1 cellular context compared by ENCODE assay signal in the genomic region with DNA sequence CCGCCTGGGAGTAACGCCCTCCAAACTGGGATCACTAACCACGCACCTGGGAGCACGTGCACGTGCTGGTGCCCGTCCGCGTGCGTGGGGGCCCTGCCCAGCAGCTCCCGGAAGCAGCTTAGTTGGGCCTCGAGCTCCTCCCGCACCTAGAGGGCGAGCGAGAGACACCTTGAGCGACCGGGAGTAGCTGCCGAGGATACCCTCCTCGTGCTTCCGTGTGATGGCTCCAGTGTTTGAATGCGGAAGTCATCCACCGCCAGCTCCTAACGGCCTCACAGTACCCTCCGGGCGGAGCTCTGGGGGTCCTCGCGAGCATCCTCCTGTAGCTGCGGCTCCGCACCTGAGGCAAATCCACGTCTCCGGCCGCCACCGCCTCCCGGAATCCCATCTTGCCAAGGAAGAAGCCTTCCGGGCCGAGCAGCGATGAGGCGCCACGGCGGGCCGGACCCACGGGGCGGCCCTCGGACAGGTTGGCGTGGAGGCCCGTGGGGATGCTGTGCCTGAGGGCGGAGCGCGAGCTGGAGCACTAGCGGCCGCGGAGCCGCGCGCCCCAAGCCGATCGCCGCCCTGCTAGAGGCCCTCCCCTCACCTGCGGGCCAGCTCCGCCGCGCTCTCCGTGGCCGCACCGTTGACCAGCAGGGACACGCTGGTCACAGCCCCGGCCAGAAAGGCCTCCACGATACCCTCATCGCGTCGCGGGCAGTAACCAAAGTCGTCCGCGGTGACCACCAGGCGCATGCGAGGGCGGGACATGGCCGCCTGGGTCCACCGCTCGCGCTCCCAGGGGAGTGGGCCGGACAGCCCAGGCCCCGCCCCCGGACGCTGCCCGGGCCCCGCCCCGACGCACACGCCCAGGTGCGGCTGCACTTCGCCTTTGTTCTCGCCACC.
TF ChIP-seq lines count a peak whose summit lies in the region.

A gene with protein sequence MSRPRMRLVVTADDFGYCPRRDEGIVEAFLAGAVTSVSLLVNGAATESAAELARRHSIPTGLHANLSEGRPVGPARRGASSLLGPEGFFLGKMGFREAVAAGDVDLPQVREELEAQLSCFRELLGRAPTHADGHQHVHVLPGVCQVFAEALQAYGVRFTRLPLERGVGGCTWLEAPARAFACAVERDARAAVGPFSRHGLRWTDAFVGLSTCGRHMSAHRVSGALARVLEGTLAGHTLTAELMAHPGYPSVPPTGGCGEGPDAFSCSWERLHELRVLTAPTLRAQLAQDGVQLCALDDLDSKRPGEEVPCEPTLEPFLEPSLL (minus strand): TSS at position 761 of the 888 bp plus-strand sequence. CDS start 8 bp downstream, at position 753.

TF ChIP-seq in HepG2, 621 proteins besides CTCF, POLR2A, EP300 and RAD21 (continued from another document and continues in another):
- TF ChIP-seq AKNA (CRISPR knock-in tag; IDR thresholded peaks at IDR 0.05; ENCODE audit: borderline replicate concordance) (peak; percentile 94), ZNF781 (CRISPR knock-in tag; IDR thresholded peaks at IDR 0.05; ENCODE audit: borderline replicate concordance, not compliant biosample characterization) (peak; percentile 88), BCLAF1 (IDR thresholded peaks at IDR 0.05) (no peak), ZNF75D (CRISPR knock-in tag; IDR thresholded peaks at IDR 0.05; ENCODE audit: borderline replicate concordance) (no peak; the same call in 1 of the 2 replicates), HNF4G (IDR thresholded peaks at IDR 0.05; ENCODE audit: borderline replicate concordance, low read depth, low read length) (no peak), HNF4G (CRISPR knock-in tag; IDR thresholded peaks at IDR 0.05; ENCODE audit: borderline replicate concordance, low read depth) (0 out of 2 replicates have a peak, but pooled peaks have one; percentile 32), ZNF432 (CRISPR knock-in tag; IDR thresholded peaks at IDR 0.05; ENCODE audit: borderline replicate concordance) (no peak), CREM (IDR thresholded peaks at IDR 0.05) (no peak), CREM (CRISPR knock-in tag; IDR thresholded peaks at IDR 0.05) (no peak), SKI (IDR thresholded peaks at IDR 0.05; ENCODE audit: partially characterized antibody) (peak; percentile 34), ZNF678 (CRISPR knock-in tag; IDR thresholded peaks at IDR 0.05) (peak; percentile 85; the same call in 1 of the 2 replicates), ZIK1 (CRISPR knock-in tag; IDR thresholded peaks at IDR 0.05; ENCODE audit: borderline replicate concordance, low read depth) (peak; percentile 45; the same call in 1 of the 2 replicates), NCOA2 (CRISPR knock-in tag; IDR thresholded peaks at IDR 0.05) (peak; percentile 47), ZNF34 (CRISPR knock-in tag; IDR thresholded peaks at IDR 0.05; ENCODE audit: borderline replicate concordance) (peak; percentile 85; the same call in 1 of the 2 replicates), SMARCC2 (IDR thresholded peaks at IDR 0.05) (no peak), HNRNPK (IDR thresholded peaks at IDR 0.05; ENCODE audit: low read depth, low read length, poor library complexity, severe bottlenecking) (no peak), IKZF1 (IDR thresholded peaks at IDR 0.05) (no peak), CBX1 (IDR thresholded peaks at IDR 0.05; ENCODE audit: low read depth) (peak; percentile 72), LRRFIP1 (CRISPR knock-in tag; conservative IDR thresholded peaks at IDR 0.05) (no peak; the same call in 1 of the 2 replicates), KLF16 (CRISPR knock-in tag; IDR thresholded peaks at IDR 0.05) (peak in 1 of 2 experiments; percentile 79; a peak in 2 of 4 replicates), RXRA (CRISPR knock-in tag; IDR thresholded peaks at IDR 0.05) (peak; percentile 47; the same call in 1 of the 2 replicates), DPF2 (CRISPR knock-in tag; IDR thresholded peaks at IDR 0.05; ENCODE audit: borderline replicate concordance, low read depth) (peak; percentile 37; the same call in 1 of the 2 replicates), CREB3 (CRISPR knock-in tag; IDR thresholded peaks at IDR 0.05) (peak; percentile 89), TCF7L2 (IDR thresholded peaks at IDR 0.05; ENCODE audit: low read depth, low read length) (no peak), TSC22D2 (CRISPR knock-in tag; IDR thresholded peaks at IDR 0.05; ENCODE audit: borderline replicate concordance) (peak; percentile 87; the same call in 1 of the 2 replicates), ISL2 (CRISPR knock-in tag; IDR thresholded peaks at IDR 0.05) (peak; percentile 85), SUZ12 (IDR thresholded peaks at IDR 0.05; ENCODE audit: low read depth, low read length) (no peak), NR1H2 (CRISPR knock-in tag; IDR thresholded peaks at IDR 0.05; ENCODE audit: borderline replicate concordance, low read depth) (peak; percentile 58; the same call in 1 of the 2 replicates), ZNF367 (CRISPR knock-in tag; IDR thresholded peaks at IDR 0.05; ENCODE audit: borderline replicate concordance) (0 out of 2 replicates have a peak, but pooled peaks have one; percentile 90), STAG1 (CRISPR knock-in tag; IDR thresholded peaks at IDR 0.05) (peak; percentile 52), ZNF747 (CRISPR knock-in tag; IDR thresholded peaks at IDR 0.05; ENCODE audit: borderline replicate concordance) (peak; percentile 16; the same call in 1 of the 2 replicates), SNRNP70 (IDR thresholded peaks at IDR 0.05; ENCODE audit: low read depth, low read length) (no peak), CBFB (CRISPR knock-in tag; IDR thresholded peaks at IDR 0.05) (peak; percentile 63; the same call in 1 of the 2 replicates), ZNF138 (CRISPR knock-in tag; IDR thresholded peaks at IDR 0.05; ENCODE audit: low read depth) (no peak; the same call in 1 of the 2 replicates), KMT2A (CRISPR knock-in tag; IDR thresholded peaks at IDR 0.05) (peak; percentile 57; the same call in 1 of the 2 replicates), IRF2 (CRISPR knock-in tag; IDR thresholded peaks at IDR 0.05) (peak; percentile 86)
- TF ChIP-seq, protein P1, sequence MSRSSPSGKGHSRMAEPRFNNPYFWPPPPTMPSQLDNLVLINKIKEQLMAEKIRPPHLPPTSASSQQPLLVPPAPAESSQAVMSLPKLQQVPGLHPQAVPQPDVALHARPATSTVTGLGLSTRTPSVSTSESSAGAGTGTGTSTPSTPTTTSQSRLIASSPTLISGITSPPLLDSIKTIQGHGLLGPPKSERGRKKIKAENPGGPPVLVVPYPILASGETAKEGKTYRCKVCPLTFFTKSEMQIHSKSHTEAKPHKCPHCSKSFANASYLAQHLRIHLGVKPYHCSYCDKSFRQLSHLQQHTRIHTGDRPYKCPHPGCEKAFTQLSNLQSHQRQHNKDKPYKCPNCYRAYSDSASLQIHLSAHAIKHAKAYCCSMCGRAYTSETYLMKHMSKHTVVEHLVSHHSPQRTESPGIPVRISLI (CRISPR knock-in tag; IDR thresholded peaks at IDR 0.05; ENCODE audit: borderline replicate concordance), result peak; percentile 61
- TF ChIP-seq, protein P2, sequence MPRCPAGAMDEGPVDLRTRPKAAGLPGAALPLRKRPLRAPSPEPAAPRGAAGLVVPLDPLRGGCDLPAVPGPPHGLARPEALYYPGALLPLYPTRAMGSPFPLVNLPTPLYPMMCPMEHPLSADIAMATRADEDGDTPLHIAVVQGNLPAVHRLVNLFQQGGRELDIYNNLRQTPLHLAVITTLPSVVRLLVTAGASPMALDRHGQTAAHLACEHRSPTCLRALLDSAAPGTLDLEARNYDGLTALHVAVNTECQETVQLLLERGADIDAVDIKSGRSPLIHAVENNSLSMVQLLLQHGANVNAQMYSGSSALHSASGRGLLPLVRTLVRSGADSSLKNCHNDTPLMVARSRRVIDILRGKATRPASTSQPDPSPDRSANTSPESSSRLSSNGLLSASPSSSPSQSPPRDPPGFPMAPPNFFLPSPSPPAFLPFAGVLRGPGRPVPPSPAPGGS (CRISPR knock-in tag; IDR thresholded peaks at IDR 0.05), result peak; percentile 74; the same call in 1 of the 2 replicates
- TF ChIP-seq, protein P3, sequence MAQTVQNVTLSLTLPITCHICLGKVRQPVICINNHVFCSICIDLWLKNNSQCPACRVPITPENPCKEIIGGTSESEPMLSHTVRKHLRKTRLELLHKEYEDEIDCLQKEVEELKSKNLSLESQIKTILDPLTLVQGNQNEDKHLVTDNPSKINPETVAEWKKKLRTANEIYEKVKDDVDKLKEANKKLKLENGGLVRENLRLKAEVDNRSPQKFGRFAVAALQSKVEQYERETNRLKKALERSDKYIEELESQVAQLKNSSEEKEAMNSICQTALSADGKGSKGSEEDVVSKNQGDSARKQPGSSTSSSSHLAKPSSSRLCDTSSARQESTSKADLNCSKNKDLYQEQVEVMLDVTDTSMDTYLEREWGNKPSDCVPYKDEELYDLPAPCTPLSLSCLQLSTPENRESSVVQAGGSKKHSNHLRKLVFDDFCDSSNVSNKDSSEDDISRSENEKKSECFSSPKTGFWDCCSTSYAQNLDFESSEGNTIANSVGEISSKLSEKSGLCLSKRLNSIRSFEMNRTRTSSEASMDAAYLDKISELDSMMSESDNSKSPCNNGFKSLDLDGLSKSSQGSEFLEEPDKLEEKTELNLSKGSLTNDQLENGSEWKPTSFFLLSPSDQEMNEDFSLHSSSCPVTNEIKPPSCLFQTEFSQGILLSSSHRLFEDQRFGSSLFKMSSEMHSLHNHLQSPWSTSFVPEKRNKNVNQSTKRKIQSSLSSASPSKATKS (CRISPR knock-in tag; IDR thresholded peaks at IDR 0.05), result 0 out of 2 replicates have a peak, but pooled peaks have one; percentile 47
